Comparison of ENCODE assay signal across 1 cellular context in genomic region chr1:85569122-85569521, GRCh38.
TF ChIP-seq lines count a peak whose summit lies in the region.

No MANE protein-coding gene starts in this region.

TF ChIP-seq in IMR-90, 13 proteins besides CTCF, POLR2A, EP300 and RAD21 (continued from another document):
- TF ChIP-seq USF2 (IDR thresholded peaks at IDR 0.05; ENCODE audit: low read depth, low read length): no peak
- TF ChIP-seq CHD1 (IDR thresholded peaks at IDR 0.05; ENCODE audit: low read depth, low read length): no peak
- TF ChIP-seq SMC3 (IDR thresholded peaks at IDR 0.05; ENCODE audit: low read depth, low read length): no peak
- peak; percentile 37; the same call in 1 of the 2 replicates for TF ChIP-seq BHLHE40 (IDR thresholded peaks at IDR 0.05; ENCODE audit: low read depth, low read length)
- TF ChIP-seq FOS (IDR thresholded peaks at IDR 0.05; ENCODE audit: low read depth, low read length): peak; percentile 73
- no peak for TF ChIP-seq ELK1 (IDR thresholded peaks at IDR 0.05; ENCODE audit: borderline replicate concordance, low read depth, low read length)
- no peak for TF ChIP-seq CEBPB (IDR thresholded peaks at IDR 0.05; ENCODE audit: low read depth, low read length)
- no peak for TF ChIP-seq MXI1 (IDR thresholded peaks at IDR 0.05; ENCODE audit: borderline replicate concordance, low read depth, low read length)
